In genomic region chr1:243367314-243367713, GRCh38 we compare ENCODE assay signal across 21 cellular contexts.
"Had no signal": no experiment of that assay in that cellular context is flagged by ENCODE, and none has a peak within 500 bp of the region (broad histone marks: within the 10 kb centered on the region; RNA-seq: fewer than 3 reads in every experiment).

No MANE protein-coding gene starts in this region.

- H3K4me3 Mint-ChIP-seq: immature natural killer cell, mesothelial cell of epicardium had no signal

- H3K4me2 ChIP-seq: hepatocyte had no signal

- FAIRE-seq: endothelial cell of umbilical vein, keratinocyte had no signal

- H3K27me3 ChIP-seq: dorsolateral prefrontal cortex, esophagus muscularis mucosa, foreskin keratinocyte, gastroesophageal sphincter, heart left ventricle, hepatocyte had no signal

- H3K36me3 ChIP-seq: lower lobe of right lung had no signal

- H3K27ac ChIP-seq: coronary artery, dorsolateral prefrontal cortex, esophagus muscularis mucosa, foreskin keratinocyte, gastroesophageal sphincter, heart left ventricle, hepatocyte, left ventricle myocardium inferior, lower lobe of right lung had no signal

- DNase-seq: dermis blood vessel endothelial cell; dorsolateral prefrontal cortex; effector CD4-positive, alpha-beta T cell; effector memory CD4-positive, alpha-beta T cell; foreskin keratinocyte; heart left ventricle; hypothalamus; immature natural killer cell; left cardiac atrium; left ventricle myocardium inferior; lower lobe of right lung; mesenchymal stem cell; mucosa of descending colon; naive B cell had no signal

- ATAC-seq: foreskin keratinocyte, gastroesophageal sphincter, heart left ventricle, left cardiac atrium, lower lobe of right lung, mucosa of descending colon had no signal

- H3K4me1 ChIP-seq: esophagus muscularis mucosa, foreskin keratinocyte, gastroesophageal sphincter, heart left ventricle, left ventricle myocardium inferior, lower lobe of right lung had no signal

- H3K4me1 Mint-ChIP-seq: immature natural killer cell, mesothelial cell of epicardium, naive B cell had no signal

- H3K4me3 ChIP-seq: coronary artery, dorsolateral prefrontal cortex, esophagus muscularis mucosa, gastroesophageal sphincter, heart left ventricle, hepatocyte, left ventricle myocardium inferior, lower lobe of right lung, mucosa of descending colon had no signal

- H2AFZ ChIP-seq: hepatocyte had no signal

- H3K9me3 ChIP-seq: esophagus muscularis mucosa, gastroesophageal sphincter, heart left ventricle, left ventricle myocardium inferior, lower lobe of right lung, mucosa of descending colon had no signal

- H3K27me3 Mint-ChIP-seq: naive B cell had no signal

- H3K79me2 ChIP-seq: hepatocyte had no signal

- H3K27ac Mint-ChIP-seq: immature natural killer cell, mesothelial cell of epicardium, naive B cell had no signal
